ENCODE assay signal across 22 cellular contexts in the genomic region with DNA sequence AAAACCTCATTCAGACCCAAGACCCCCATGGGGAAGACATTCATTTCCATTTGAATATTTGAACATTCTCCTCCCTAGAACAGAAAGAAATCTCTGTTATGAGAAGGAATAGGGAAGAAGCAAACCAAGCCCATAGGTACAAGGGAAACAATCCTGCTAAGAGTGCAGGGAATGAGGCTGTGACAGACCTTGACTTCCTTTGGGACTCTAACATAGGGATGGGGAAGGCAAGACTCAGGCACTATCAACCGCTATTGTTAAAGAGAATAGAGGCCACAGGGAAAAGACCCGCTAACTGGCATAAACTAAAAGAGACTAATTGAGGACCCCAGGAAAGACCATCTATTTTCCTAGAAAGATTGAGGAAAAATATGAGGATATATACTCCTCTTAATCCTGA.
"Had no signal": no experiment of that assay in that cellular context is flagged by ENCODE, and none has a peak within 500 bp of the region (broad histone marks: within the 10 kb centered on the region; RNA-seq: fewer than 3 reads in every experiment).

No MANE protein-coding gene starts in this region.

- DNase-seq: dermis blood vessel endothelial cell; dorsolateral prefrontal cortex; effector CD4-positive, alpha-beta T cell; effector memory CD4-positive, alpha-beta T cell; foreskin keratinocyte; heart left ventricle; hippocampal formation; left cardiac atrium; left lung; left ventricle myocardium superior; lower lobe of right lung; mesenchymal stem cell; midbrain; naive thymus-derived CD4-positive, alpha-beta T cell had no signal

- FAIRE-seq: colon, endothelial cell of umbilical vein, frontal cortex, islet of Langerhans, keratinocyte had no signal

- ATAC-seq: foreskin keratinocyte; gastroesophageal sphincter; heart left ventricle; left cardiac atrium; left lung; left ventricle myocardium superior; lower lobe of right lung; naive thymus-derived CD4-positive, alpha-beta T cell had no signal

- H3K4me3 Mint-ChIP-seq: naive thymus-derived CD4-positive, alpha-beta T cell had no signal

- H3K4me1 ChIP-seq: esophagus muscularis mucosa, foreskin keratinocyte, gastroesophageal sphincter, heart left ventricle, left lung, lower lobe of right lung had no signal

- H3K27me3 ChIP-seq: dorsolateral prefrontal cortex, esophagus muscularis mucosa, foreskin keratinocyte, gastroesophageal sphincter, heart left ventricle, left lung had no signal

- H3K36me3 Mint-ChIP-seq: naive thymus-derived CD4-positive, alpha-beta T cell had no signal

- H3K27ac ChIP-seq: coronary artery, dorsolateral prefrontal cortex, esophagus muscularis mucosa, foreskin keratinocyte, gastroesophageal sphincter, heart left ventricle, left lung, lower lobe of right lung had no signal

- H3K4me3 ChIP-seq: coronary artery, dorsolateral prefrontal cortex, esophagus muscularis mucosa, gastroesophageal sphincter, heart left ventricle, left lung, lower lobe of right lung had no signal

- H3K36me3 ChIP-seq: esophagus muscularis mucosa, gastroesophageal sphincter, heart left ventricle, left lung, lower lobe of right lung had no signal

- H3K27me3 Mint-ChIP-seq: naive thymus-derived CD4-positive, alpha-beta T cell had no signal

- H3K4me1 Mint-ChIP-seq: naive thymus-derived CD4-positive, alpha-beta T cell had no signal

- H3K27ac Mint-ChIP-seq: naive thymus-derived CD4-positive, alpha-beta T cell had no signal

- H3K9me3 ChIP-seq: esophagus muscularis mucosa, gastroesophageal sphincter, heart left ventricle, left lung, lower lobe of right lung had no signal
